In genomic region chr14:64137657-64138290, GRCh38 we compare ENCODE assay signal across 11 cellular contexts.
A peak's percentile ranks its signal among the peaks of the same experiment; 100 is the strongest.
DNase-seq lines count a peak whose midpoint lies in the region; TF ChIP-seq lines count a peak whose summit lies in the region.
"Had no signal": no experiment of that assay in that cellular context is flagged by ENCODE, and none has a peak within 500 bp of the region (broad histone marks: within the 10 kb centered on the region; RNA-seq: fewer than 3 reads in every experiment).

No MANE protein-coding gene starts in this region.

- no peaks in the 10 kb centered on the region for H3K9me3 Mint-ChIP-seq in activated T-helper 2 cell treated with anti-CD3 and anti-CD28 coated beads, Interferon-gamma antibody, Interleukin-2, Interleukin-4, amounts not matched to agents 10 μg/mL and 5 μg/mL and 100 μg/mL, durations not matched to agents 14 hours and 24 hours and 36 hours

- H3K4me3 Mint-ChIP-seq in activated T-helper 2 cell treated with anti-CD3 and anti-CD28 coated beads, Interferon-gamma antibody, Interleukin-2, Interleukin-4, amounts not matched to agents 10 μg/mL and 5 μg/mL and 100 μg/mL, durations not matched to agents 14 hours and 24 hours and 36 hours (ENCODE audit: low read depth), result no peak overlapping the region

- intact Hi-C loops in activated T-helper 2 cell treated with anti-CD3 and anti-CD28 coated beads, Interferon-gamma antibody, Interleukin-2, Interleukin-4, amounts not matched to agents 10 μg/mL and 5 μg/mL and 100 μg/mL, durations not matched to agents 14 hours and 24 hours and 36 hours (cut with micrococcal nuclease), result loop anchor here (5.0 kb wide), 1 partner anchor 155 kb away; the partner anchor contains the start of gene ESR2

- no peaks in the 10 kb centered on the region for H3K27me3 ChIP-seq in GM23248 (replicated peaks; ENCODE audit: insufficient read depth)

- no peak overlapping the region for H2AFZ ChIP-seq in GM23248

- no peak overlapping the region for H3K4me3 ChIP-seq in GM23248
- H3K4me3 ChIP-seq: SK-N-MC had no signal

- TF ChIP-seq CTCF in C4-2B (conservative IDR thresholded peaks at IDR 0.05), result peak; percentile 82
- TF ChIP-seq CTCF in VCaP (conservative IDR thresholded peaks at IDR 0.05), result peak; percentile 71

- no peaks in the 10 kb centered on the region for H3K4me1 Mint-ChIP-seq in activated T-helper 2 cell treated with anti-CD3 and anti-CD28 coated beads, Interferon-gamma antibody, Interleukin-2, Interleukin-4, amounts not matched to agents 10 μg/mL and 5 μg/mL and 100 μg/mL, durations not matched to agents 14 hours and 24 hours and 36 hours (ENCODE audit: low read depth)

- H3F3A ChIP-seq in GM23248 (ENCODE audit: insufficient read depth), result no peaks in the 10 kb centered on the region

- H3K27ac ChIP-seq in C4-2B (no peak overlapping the region), GM23248 (no peak overlapping the region), VCaP (no peak overlapping the region)
- H3K27ac ChIP-seq: epithelial cell of prostate, SK-N-MC had no signal

- H3K27ac Mint-ChIP-seq in activated T-helper 2 cell treated with anti-CD3 and anti-CD28 coated beads, Interferon-gamma antibody, Interleukin-2, Interleukin-4, amounts not matched to agents 10 μg/mL and 5 μg/mL and 100 μg/mL, durations not matched to agents 14 hours and 24 hours and 36 hours, result no peak overlapping the region

- no peaks in the 10 kb centered on the region for H3K9me3 ChIP-seq in GM23248 (ENCODE audit: low read depth)

- no peaks in the 10 kb centered on the region for H3K27me3 Mint-ChIP-seq in activated T-helper 2 cell treated with anti-CD3 and anti-CD28 coated beads, Interferon-gamma antibody, Interleukin-2, Interleukin-4, amounts not matched to agents 10 μg/mL and 5 μg/mL and 100 μg/mL, durations not matched to agents 14 hours and 24 hours and 36 hours (ENCODE audit: low read depth)

- WGBS in GM23248 (ENCODE audit: low coverage in 1 of 2, low lambda C conversion rate in 2 of 2, missing lambda C conversion rate in 2 of 2), 2 experiments, result 84 to 91% methylated on average over 9 of the region's 9 CpGs

- H4K20me1 ChIP-seq in GM23248 (ENCODE audit: insufficient read depth), result no peaks in the 10 kb centered on the region

- no peaks in the 10 kb centered on the region for H3K36me3 ChIP-seq in GM23248 (ENCODE audit: low read depth)

- no peak overlapping the region for H3K9ac ChIP-seq in GM23248

- H3K4me2 ChIP-seq in GM23248 (ENCODE audit: unreplicated experiment), result no peak overlapping the region

- H3K79me2 ChIP-seq in GM23248 (ENCODE audit: insufficient read depth), result no peaks in the 10 kb centered on the region

- in situ Hi-C loops in GM23248 (cut with MboI), result no loop called here

- no peaks in the 10 kb centered on the region for H3K9me2 ChIP-seq in GM23248 (ENCODE audit: insufficient read depth)

- H3K4me1 ChIP-seq in GM23248 (ENCODE audit: insufficient read depth), result no peaks in the 10 kb centered on the region

- DNase-seq in GM23248 (peak; percentile 6), iPS-NIHi11 (ENCODE audit: low spot score) (peak; percentile 16), NOMO-1 treated with DMSO at 0.1 percent for 48 hours (lab: John Stamatoyannopoulos, UW; ENCODE audit: unreplicated experiment) (no peak), GM19238 (ENCODE audit: insufficient read length, low spot score) (no peak), COLO829 (ENCODE audit: low spot score) (no peak)
- DNase-seq in activated T-helper 2 cell treated with anti-CD3 and anti-CD28 coated beads, Interferon-gamma antibody, Interleukin-2, Interleukin-4, amounts not matched to agents 10 μg/mL and 5 μg/mL and 100 μg/mL, durations not matched to agents 14 hours and 24 hours and 36 hours (ENCODE audit: low spot score), result no peak
- DNase-seq: NCI-H187 treated with DMSO at 0.1 percent for 48 hours had no signal

- H3K36me3 Mint-ChIP-seq in activated T-helper 2 cell treated with anti-CD3 and anti-CD28 coated beads, Interferon-gamma antibody, Interleukin-2, Interleukin-4, amounts not matched to agents 10 μg/mL and 5 μg/mL and 100 μg/mL, durations not matched to agents 14 hours and 24 hours and 36 hours (ENCODE audit: low read depth), result peaks cover 11% of the 10 kb centered on the region

Comparison
In these comparisons a context has a peak if more than half of its experiments do, and no peak if none do; other contexts are left out.
1. DNase-seq: peak in GM23248 (single experiment) and iPS-NIHi11 (single experiment); none in NOMO-1 treated with DMSO at 0.1 percent for 48 hours (single experiment), GM19238 (single experiment), activated T-helper 2 cell treated with anti-CD3 and anti-CD28 coated beads, Interferon-gamma antibody, Interleukin-2, Interleukin-4, amounts not matched to agents 10 μg/mL and 5 μg/mL and 100 μg/mL, durations not matched to agents 14 hours and 24 hours and 36 hours (single experiment) and COLO829 (single experiment).